ENCODE assay signal across 1 cellular context in the genomic region with DNA sequence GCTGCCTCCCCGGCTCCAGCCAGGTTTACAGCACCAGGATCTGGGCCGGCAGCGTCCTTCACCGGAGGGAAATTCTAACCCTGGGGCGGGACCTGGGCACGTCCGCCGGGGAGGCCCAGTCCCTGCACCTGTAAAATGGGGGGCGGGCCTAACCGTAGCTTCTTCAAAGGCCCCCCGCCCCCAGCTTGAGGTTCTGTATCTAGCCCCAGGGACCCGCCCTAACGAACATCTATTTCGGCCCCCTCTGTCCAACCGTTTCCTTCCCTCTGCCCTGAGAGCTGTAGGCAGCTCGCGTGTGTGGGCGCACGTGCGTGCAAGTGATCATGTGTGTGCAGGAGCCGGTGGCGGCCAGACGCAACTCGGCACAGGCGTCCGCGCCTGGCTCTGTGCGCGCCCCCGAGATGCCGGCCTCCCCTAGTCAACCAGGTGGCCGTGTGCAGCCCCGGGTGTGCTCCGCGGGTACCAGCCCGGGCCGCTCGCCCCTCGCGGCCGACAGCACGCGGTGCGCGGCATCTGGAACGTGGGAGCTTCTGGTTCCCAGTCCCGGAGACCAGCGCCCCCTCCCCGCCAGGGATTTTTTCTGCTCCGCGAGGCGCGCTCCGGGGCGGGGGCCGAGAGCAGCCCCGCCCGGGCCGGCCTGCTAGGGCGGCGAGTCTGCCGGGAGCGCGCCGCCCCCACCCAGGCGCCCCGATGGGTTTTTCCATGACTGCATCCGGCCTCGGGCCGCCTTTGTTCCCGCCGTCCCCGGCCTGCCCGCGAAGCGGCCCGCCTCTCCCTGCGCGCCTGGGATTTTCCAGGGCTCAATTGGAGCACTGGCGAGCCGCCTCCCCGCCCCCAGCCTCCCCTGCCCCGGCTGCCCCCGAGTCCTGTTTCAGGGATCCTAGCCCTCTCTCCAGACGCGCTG.
TF ChIP-seq lines count a peak whose summit lies in the region.

No MANE protein-coding gene starts in this region.

TF ChIP-seq in HepG2, 621 proteins besides CTCF, POLR2A, EP300 and RAD21 (continued from another document and continues in another):
- peak; percentile 67; the same call in 1 of the 2 replicates for TF ChIP-seq AKNA (CRISPR knock-in tag; IDR thresholded peaks at IDR 0.05; ENCODE audit: borderline replicate concordance)
- TF ChIP-seq, protein P1, sequence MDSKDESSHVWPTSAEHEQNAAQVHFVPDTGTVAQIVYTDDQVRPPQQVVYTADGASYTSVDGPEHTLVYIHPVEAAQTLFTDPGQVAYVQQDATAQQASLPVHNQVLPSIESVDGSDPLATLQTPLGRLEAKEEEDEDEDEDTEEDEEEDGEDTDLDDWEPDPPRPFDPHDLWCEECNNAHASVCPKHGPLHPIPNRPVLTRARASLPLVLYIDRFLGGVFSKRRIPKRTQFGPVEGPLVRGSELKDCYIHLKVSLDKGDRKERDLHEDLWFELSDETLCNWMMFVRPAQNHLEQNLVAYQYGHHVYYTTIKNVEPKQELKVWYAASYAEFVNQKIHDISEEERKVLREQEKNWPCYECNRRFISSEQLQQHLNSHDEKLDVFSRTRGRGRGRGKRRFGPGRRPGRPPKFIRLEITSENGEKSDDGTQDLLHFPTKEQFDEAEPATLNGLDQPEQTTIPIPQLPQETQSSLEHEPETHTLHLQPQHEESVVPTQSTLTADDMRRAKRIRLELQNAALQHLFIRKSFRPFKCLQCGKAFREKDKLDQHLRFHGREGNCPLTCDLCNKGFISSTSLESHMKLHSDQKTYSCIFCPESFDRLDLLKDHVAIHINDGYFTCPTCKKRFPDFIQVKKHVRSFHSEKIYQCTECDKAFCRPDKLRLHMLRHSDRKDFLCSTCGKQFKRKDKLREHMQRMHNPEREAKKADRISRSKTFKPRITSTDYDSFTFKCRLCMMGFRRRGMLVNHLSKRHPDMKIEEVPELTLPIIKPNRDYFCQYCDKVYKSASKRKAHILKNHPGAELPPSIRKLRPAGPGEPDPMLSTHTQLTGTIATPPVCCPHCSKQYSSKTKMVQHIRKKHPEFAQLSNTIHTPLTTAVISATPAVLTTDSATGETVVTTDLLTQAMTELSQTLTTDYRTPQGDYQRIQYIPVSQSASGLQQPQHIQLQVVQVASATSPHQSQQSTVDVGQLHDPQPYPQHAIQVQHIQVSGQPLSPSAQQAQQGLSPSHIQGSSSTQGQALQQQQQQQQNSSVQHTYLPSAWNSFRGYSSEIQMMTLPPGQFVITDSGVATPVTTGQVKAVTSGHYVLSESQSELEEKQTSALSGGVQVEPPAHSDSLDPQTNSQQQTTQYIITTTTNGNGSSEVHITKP (CRISPR knock-in tag; IDR thresholded peaks at IDR 0.05; ENCODE audit: low read depth), result peak; percentile 57; the same call in 1 of the 2 replicates
- TF ChIP-seq, protein P2, sequence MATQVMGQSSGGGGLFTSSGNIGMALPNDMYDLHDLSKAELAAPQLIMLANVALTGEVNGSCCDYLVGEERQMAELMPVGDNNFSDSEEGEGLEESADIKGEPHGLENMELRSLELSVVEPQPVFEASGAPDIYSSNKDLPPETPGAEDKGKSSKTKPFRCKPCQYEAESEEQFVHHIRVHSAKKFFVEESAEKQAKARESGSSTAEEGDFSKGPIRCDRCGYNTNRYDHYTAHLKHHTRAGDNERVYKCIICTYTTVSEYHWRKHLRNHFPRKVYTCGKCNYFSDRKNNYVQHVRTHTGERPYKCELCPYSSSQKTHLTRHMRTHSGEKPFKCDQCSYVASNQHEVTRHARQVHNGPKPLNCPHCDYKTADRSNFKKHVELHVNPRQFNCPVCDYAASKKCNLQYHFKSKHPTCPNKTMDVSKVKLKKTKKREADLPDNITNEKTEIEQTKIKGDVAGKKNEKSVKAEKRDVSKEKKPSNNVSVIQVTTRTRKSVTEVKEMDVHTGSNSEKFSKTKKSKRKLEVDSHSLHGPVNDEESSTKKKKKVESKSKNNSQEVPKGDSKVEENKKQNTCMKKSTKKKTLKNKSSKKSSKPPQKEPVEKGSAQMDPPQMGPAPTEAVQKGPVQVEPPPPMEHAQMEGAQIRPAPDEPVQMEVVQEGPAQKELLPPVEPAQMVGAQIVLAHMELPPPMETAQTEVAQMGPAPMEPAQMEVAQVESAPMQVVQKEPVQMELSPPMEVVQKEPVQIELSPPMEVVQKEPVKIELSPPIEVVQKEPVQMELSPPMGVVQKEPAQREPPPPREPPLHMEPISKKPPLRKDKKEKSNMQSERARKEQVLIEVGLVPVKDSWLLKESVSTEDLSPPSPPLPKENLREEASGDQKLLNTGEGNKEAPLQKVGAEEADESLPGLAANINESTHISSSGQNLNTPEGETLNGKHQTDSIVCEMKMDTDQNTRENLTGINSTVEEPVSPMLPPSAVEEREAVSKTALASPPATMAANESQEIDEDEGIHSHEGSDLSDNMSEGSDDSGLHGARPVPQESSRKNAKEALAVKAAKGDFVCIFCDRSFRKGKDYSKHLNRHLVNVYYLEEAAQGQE (IDR thresholded peaks at IDR 0.05; ENCODE audit: borderline replicate concordance in 1 of 2, low read depth in 1 of 2, low read length in 2 of 2), result peak in 1 of 2 experiments; percentile 18; a peak in 1 of 4 replicates
- TF ChIP-seq ZSCAN20 (CRISPR knock-in tag; IDR thresholded peaks at IDR 0.05; ENCODE audit: borderline replicate concordance), result 0 out of 2 replicates have a peak, but pooled peaks have one; percentile 94
- TF ChIP-seq, protein P3, sequence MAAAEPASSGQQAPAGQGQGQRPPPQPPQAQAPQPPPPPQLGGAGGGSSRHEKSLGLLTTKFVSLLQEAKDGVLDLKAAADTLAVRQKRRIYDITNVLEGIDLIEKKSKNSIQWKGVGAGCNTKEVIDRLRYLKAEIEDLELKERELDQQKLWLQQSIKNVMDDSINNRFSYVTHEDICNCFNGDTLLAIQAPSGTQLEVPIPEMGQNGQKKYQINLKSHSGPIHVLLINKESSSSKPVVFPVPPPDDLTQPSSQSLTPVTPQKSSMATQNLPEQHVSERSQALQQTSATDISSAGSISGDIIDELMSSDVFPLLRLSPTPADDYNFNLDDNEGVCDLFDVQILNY (CRISPR knock-in tag; conservative IDR thresholded peaks at IDR 0.05), result peak; percentile 26; the same call in 1 of the 2 replicates
- no peak; the same call in 1 of the 2 replicates for TF ChIP-seq ZNF3 (CRISPR knock-in tag; IDR thresholded peaks at IDR 0.05)
- TF ChIP-seq, protein P4, sequence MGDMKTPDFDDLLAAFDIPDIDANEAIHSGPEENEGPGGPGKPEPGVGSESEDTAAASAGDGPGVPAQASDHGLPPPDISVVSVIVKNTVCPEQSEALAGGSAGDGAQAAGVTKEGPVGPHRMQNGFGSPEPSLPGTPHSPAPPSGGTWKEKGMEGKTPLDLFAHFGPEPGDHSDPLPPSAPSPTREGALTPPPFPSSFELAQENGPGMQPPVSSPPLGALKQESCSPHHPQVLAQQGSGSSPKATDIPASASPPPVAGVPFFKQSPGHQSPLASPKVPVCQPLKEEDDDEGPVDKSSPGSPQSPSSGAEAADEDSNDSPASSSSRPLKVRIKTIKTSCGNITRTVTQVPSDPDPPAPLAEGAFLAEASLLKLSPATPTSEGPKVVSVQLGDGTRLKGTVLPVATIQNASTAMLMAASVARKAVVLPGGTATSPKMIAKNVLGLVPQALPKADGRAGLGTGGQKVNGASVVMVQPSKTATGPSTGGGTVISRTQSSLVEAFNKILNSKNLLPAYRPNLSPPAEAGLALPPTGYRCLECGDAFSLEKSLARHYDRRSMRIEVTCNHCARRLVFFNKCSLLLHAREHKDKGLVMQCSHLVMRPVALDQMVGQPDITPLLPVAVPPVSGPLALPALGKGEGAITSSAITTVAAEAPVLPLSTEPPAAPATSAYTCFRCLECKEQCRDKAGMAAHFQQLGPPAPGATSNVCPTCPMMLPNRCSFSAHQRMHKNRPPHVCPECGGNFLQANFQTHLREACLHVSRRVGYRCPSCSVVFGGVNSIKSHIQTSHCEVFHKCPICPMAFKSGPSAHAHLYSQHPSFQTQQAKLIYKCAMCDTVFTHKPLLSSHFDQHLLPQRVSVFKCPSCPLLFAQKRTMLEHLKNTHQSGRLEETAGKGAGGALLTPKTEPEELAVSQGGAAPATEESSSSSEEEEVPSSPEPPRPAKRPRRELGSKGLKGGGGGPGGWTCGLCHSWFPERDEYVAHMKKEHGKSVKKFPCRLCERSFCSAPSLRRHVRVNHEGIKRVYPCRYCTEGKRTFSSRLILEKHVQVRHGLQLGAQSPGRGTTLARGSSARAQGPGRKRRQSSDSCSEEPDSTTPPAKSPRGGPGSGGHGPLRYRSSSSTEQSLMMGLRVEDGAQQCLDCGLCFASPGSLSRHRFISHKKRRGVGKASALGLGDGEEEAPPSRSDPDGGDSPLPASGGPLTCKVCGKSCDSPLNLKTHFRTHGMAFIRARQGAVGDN (CRISPR knock-in tag; IDR thresholded peaks at IDR 0.05), result peak; percentile 96
- TF ChIP-seq, protein P5, sequence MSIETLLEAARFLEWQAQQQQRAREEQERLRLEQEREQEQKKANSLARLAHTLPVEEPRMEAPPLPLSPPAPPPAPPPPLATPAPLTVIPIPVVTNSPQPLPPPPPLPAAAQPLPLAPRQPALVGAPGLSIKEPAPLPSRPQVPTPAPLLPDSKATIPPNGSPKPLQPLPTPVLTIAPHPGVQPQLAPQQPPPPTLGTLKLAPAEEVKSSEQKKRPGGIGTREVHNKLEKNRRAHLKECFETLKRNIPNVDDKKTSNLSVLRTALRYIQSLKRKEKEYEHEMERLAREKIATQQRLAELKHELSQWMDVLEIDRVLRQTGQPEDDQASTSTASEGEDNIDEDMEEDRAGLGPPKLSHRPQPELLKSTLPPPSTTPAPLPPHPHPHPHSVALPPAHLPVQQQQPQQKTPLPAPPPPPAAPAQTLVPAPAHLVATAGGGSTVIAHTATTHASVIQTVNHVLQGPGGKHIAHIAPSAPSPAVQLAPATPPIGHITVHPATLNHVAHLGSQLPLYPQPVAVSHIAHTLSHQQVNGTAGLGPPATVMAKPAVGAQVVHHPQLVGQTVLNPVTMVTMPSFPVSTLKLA (IDR thresholded peaks at IDR 0.05), result peak; percentile 51; the same call in 1 of the 2 replicates
- TF ChIP-seq REPIN1 (CRISPR knock-in tag; IDR thresholded peaks at IDR 0.05; ENCODE audit: borderline replicate concordance, low read depth), result peak; percentile 63; the same call in 1 of the 2 replicates
- no peak for TF ChIP-seq EZH2 (conservative IDR thresholded peaks at IDR 0.05; ENCODE audit: low read depth, low read length)
- peak; percentile 66 for TF ChIP-seq ZNF883 (CRISPR knock-in tag; IDR thresholded peaks at IDR 0.05; ENCODE audit: not compliant biosample characterization)
- no peak for TF ChIP-seq KDM5A (IDR thresholded peaks at IDR 0.05; ENCODE audit: borderline replicate concordance, low read length)
- no peak for TF ChIP-seq SNAPC4 (CRISPR knock-in tag; IDR thresholded peaks at IDR 0.05)
- TF ChIP-seq SETDB1 (CRISPR knock-in tag; IDR thresholded peaks at IDR 0.05; ENCODE audit: borderline replicate concordance), result no peak
- TF ChIP-seq HOXA7 (CRISPR knock-in tag; IDR thresholded peaks at IDR 0.05), result no peak
- peak; percentile 38; the same call in 1 of the 2 replicates for TF ChIP-seq ZBTB7A (CRISPR knock-in tag; IDR thresholded peaks at IDR 0.05)
